ENCODE assay signal across 17 cellular contexts in genomic region chr4:122672091-122672490, GRCh38. TPM values are rescaled to one million over a fixed set of nuclear protein-coding genes. Genes with fewer than 3 reads are reported as not detected.
DNase-seq lines count a peak whose midpoint lies in the region; ATAC-seq, FAIRE-seq and TF ChIP-seq lines count a peak whose summit lies in the region.
"Had no signal": no experiment of that assay in that cellular context is flagged by ENCODE, and none has a peak within 500 bp of the region (broad histone marks: within the 10 kb centered on the region; RNA-seq: fewer than 3 reads in every experiment).

No MANE protein-coding gene starts in this region.

- no peak overlapping the region for H3K9ac ChIP-seq in astrocyte (ENCODE audit: low read length)

- no peaks in the 10 kb centered on the region for H3K27me3 ChIP-seq in astrocyte (ENCODE audit: insufficient read depth, low read length)

- H4K20me1 ChIP-seq in astrocyte (ENCODE audit: insufficient read depth, low read length), result no peaks in the 10 kb centered on the region

- DNase-seq in activated T-cell treated with anti-CD3 and anti-CD28 coated beads, Interleukin-2, amount 50 U/mL, for 4 hours, result no peak
- DNase-seq in activated T-cell treated with anti-CD3 and anti-CD28 coated beads for 4 hours, result no peak
- peak; percentile 5 for DNase-seq in NCI-H748 treated with DMSO at 0.1 percent for 48 hours (lab: John Stamatoyannopoulos, UW)
- DNase-seq in astrocyte (ENCODE audit: low read depth), result no peak
- DNase-seq in CD1c-positive myeloid dendritic cell (ENCODE audit: extremely low spot score), result no peak
- DNase-seq: CD8-positive, alpha-beta memory T cell; HFFc6; NCI-H2107; NCI-H446 treated with DMSO at 0.1 percent for 48 hours; NCI-H82; Right ventricle myocardium superior had no signal

- no peak overlapping the region for H3K4me3 ChIP-seq in astrocyte (ENCODE audit: insufficient read depth, low read depth, low read length)
- H3K4me3 ChIP-seq in mesodermal cell (ENCODE audit: extremely low read depth, insufficient read depth, low read length, poor library complexity, severe bottlenecking), result no peak overlapping the region
- H3K4me3 ChIP-seq: K562 had no signal

- H3K9me3 ChIP-seq in astrocyte (ENCODE audit: insufficient read depth, low read depth, low read length), result no peaks in the 10 kb centered on the region
- H3K9me3 ChIP-seq in mesodermal cell (ENCODE audit: control insufficient read depth, low read length), result no peaks in the 10 kb centered on the region

- peaks cover 2% of the 10 kb centered on the region for H3K27me3 Mint-ChIP-seq in activated T-cell treated with anti-CD3 and anti-CD28 coated beads, Interleukin-2, amount 50 U/mL, for 4 hours (ENCODE audit: low read depth)
- no peaks in the 10 kb centered on the region for H3K27me3 Mint-ChIP-seq in astrocyte (ENCODE audit: low read depth, unreplicated experiment)

- H3K4me1 ChIP-seq in astrocyte (ENCODE audit: insufficient read depth, low read length), result peaks cover 15% of the 10 kb centered on the region
- H3K4me1 ChIP-seq in mesodermal cell (ENCODE audit: control insufficient read depth, insufficient read depth, low read length, poor library complexity, severe bottlenecking), result peaks cover 50% of the 10 kb centered on the region

- H3K4me2 ChIP-seq in astrocyte (ENCODE audit: low read length), result no peak overlapping the region

- H3K27ac ChIP-seq in astrocyte (ENCODE audit: low read depth, low read length) (no peak overlapping the region), mesodermal cell (ENCODE audit: low read depth, low read length, severe bottlenecking) (peak overlapping the region; percentile 58)

- no peaks in the 10 kb centered on the region for H3K36me3 Mint-ChIP-seq in activated T-cell treated with anti-CD3 and anti-CD28 coated beads, Interleukin-2, amount 50 U/mL, for 4 hours (ENCODE audit: insufficient read depth)
- H3K36me3 Mint-ChIP-seq in astrocyte (ENCODE audit: low read depth, unreplicated experiment), result peaks cover 2% of the 10 kb centered on the region

- peak overlapping the region; percentile 6 for H3K4me3 Mint-ChIP-seq in activated T-cell treated with anti-CD3 and anti-CD28 coated beads, Interleukin-2, amount 50 U/mL, for 4 hours
- H3K4me3 Mint-ChIP-seq in astrocyte (ENCODE audit: unreplicated experiment), result no peak overlapping the region
- H3K4me3 Mint-ChIP-seq: CD8-positive, alpha-beta memory T cell; HFFc6 had no signal

- no peak for TF ChIP-seq CTCF in astrocyte (IDR thresholded peaks at IDR 0.05; ENCODE audit: insufficient read depth, low read depth, low read length)

- no peak for ATAC-seq in activated T-cell treated with anti-CD3 and anti-CD28 coated beads, Interleukin-2, amount 50 U/mL, for 4 hours
- no peak for ATAC-seq in GM21423 (IDR thresholded peaks at IDR 0.05; ENCODE audit: unreplicated experiment)
- ATAC-seq: K562, Panc1 had no signal

- no peaks in the 10 kb centered on the region for H3K9me3 Mint-ChIP-seq in activated T-cell treated with anti-CD3 and anti-CD28 coated beads, Interleukin-2, amount 50 U/mL, for 4 hours
- no peaks in the 10 kb centered on the region for H3K9me3 Mint-ChIP-seq in astrocyte (ENCODE audit: unreplicated experiment)
- H3K9me3 Mint-ChIP-seq: CD8-positive, alpha-beta memory T cell; HFFc6 had no signal

- H3K79me2 ChIP-seq in astrocyte (ENCODE audit: insufficient read depth, low read length), result no peaks in the 10 kb centered on the region

- peak overlapping the region; percentile 20 for H2AFZ ChIP-seq in astrocyte (ENCODE audit: low read depth, low read length)

- peaks cover 33% of the 10 kb centered on the region for H3K4me1 Mint-ChIP-seq in activated T-cell treated with anti-CD3 and anti-CD28 coated beads, Interleukin-2, amount 50 U/mL, for 4 hours (ENCODE audit: low read depth)
- H3K4me1 Mint-ChIP-seq in astrocyte (ENCODE audit: low read depth, unreplicated experiment), result peaks cover 28% of the 10 kb centered on the region

- WGBS in mesodermal cell (ENCODE audit: insufficient coverage in 2 of 2), 2 experiments, result 90% methylated on average over 2 of the region's 3 CpGs; no CpG with 5 or more reads in 1 of the 2 experiments

- FAIRE-seq in astrocyte (lab: Jason Lieb, UNC), result no peak
- FAIRE-seq: K562 had no signal

- no peak overlapping the region for H3K27ac Mint-ChIP-seq in astrocyte (ENCODE audit: unreplicated experiment)
- H3K27ac Mint-ChIP-seq: HFFc6 had no signal

- H3K36me3 ChIP-seq in astrocyte (ENCODE audit: insufficient read depth, low read length) (no peaks in the 10 kb centered on the region), mesodermal cell (ENCODE audit: control insufficient read depth, insufficient read depth, low read length) (no peaks in the 10 kb centered on the region)

RNA-seq across cellular contexts. Expression of gene IL21, which starts 51.2 kb away (rescaled TPM):
- 100 to 1,000 TPM in 1 of 3 donors, 10 to 100 TPM in 2; 35.0 to 109 (median 42.8) TPM for total RNA-seq in activated T-cell treated with anti-CD3 and anti-CD28 coated beads, Interleukin-2, amount 50 U/mL, for 4 hours
- total RNA-seq in astrocyte, result not detected in 2 replicates
- not detected for polyA plus RNA-seq in mesodermal cell (2013, experiment 1 of 2)
- polyA plus RNA-seq in mesodermal cell (2013, experiment 2 of 2), result not detected
- total RNA-seq: H4, HFFc6, K562, Right ventricle myocardium superior had no signal
- polyA plus RNA-seq: BJ; CD8-positive, alpha-beta memory T cell; K562 had no signal

Comparison
In these comparisons a context has a peak if more than half of its experiments do, and no peak if none do; other contexts are left out.
1. RNA of gene IL21, which starts 51.2 kb away (total RNA-seq): 35.0 to 109 TPM in activated T-cell treated with anti-CD3 and anti-CD28 coated beads, Interleukin-2, amount 50 U/mL, for 4 hours; not detected in astrocyte; every median in the first group is over 10 times any median in the second.